In the genomic region with DNA sequence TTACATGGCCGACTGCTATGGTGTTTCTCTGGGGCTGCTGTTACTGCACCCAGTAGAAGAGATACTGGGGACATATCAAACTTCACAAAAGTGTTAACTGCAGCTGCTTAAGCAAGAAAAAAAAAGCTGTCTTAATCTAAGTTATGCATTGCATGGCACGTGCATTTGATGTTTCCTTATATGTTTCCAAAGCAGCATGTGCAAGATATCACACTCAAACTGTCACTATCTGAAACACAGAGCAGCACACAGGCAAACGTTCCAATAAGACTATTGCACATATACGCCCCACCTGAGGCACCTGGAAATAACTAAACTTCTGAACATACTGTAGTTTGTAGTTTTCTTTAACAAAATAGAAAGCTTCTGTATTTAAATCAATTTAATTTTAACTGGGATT, we compare ENCODE assay signal across 19 cellular contexts.
"Had no signal": no experiment of that assay in that cellular context is flagged by ENCODE, and none has a peak within 500 bp of the region (broad histone marks: within the 10 kb centered on the region; RNA-seq: fewer than 3 reads in every experiment).

No MANE protein-coding gene starts in this region.

- H3K9me3 ChIP-seq: MG63 had no signal

- H3K4me3 ChIP-seq: MG63 had no signal

- ATAC-seq: SK-N-SH treated with all-trans-retinoic acid at 6 μM for 48 hours had no signal

- H3K36me3 ChIP-seq: MG63 had no signal

- H3K27me3 ChIP-seq: MG63 had no signal

- H3K27ac ChIP-seq: HL-60 had no signal

- DNase-seq: Karpas-422, KG1, MG63, NCI-H1092, NCI-H1105 treated with DMSO at 0.1 percent for 48 hours, NCI-H1417 treated with DMSO at 0.1 percent for 48 hours, NCI-H146, NCI-H1694 treated with DMSO at 0.1 percent for 48 hours, NCI-H1930, NCI-H2081, NCI-H2107, NCI-H2227 treated with DMSO at 0.1 percent for 48 hours, NCI-H524, NCI-H69, NCI-H774, RPMI8226, SHP77 had no signal
